ENCODE assay signal across 11 cellular contexts in the genomic region with DNA sequence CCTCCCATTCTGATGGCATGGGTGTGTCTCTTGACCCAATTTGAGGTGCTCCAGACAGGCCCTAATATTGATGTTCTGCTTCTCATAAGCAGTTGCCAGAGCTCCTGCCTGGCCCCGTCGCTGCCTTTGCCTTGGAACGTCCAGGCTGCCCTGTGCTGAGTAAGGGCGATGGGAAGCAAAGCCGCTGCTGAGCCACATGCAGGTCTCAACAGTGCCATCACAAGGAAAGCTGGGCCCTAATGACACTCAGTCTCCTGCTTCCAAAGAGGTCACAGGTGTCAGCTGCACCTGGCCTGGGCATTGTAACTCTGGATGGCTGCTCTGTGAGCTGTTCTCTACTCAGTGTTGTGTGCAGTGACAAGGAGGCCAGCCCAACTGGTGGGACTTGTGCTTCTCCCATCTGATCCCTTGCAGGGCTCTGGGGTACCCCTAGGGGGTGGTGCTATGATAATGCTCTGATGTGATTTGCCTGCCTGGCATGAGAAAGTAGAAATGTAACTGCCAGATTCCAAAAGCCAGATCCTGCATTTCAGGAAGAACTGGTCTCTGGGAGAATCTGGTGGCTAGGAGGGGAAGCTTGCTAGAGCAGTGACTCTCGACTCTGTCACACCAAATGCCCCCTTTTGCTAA. TPM values are rescaled to one million over a fixed set of nuclear protein-coding genes. Genes with fewer than 3 reads are reported as not detected.
DNase-seq lines count a peak whose midpoint lies in the region; ATAC-seq and TF ChIP-seq lines count a peak whose summit lies in the region.
"Had no signal": no experiment of that assay in that cellular context is flagged by ENCODE, and none has a peak within 500 bp of the region (broad histone marks: within the 10 kb centered on the region; RNA-seq: fewer than 3 reads in every experiment).

No MANE protein-coding gene starts in this region.

- CTCF ChIA-PET in GM10248 (lab: Yijun Ruan, JAX): interaction anchor here (1.2 to 2.9 kb wide), 3 partner anchors 10 to 25 kb away, joined by 3 to 7 read pairs (median 3); no protein-coding TSS in a partner anchor

- H3K4me3 ChIP-seq in BE2C (ENCODE audit: low read depth, low read length): no peak overlapping the region
- no peak overlapping the region for H3K4me3 ChIP-seq in iPS DF 6.9 (ENCODE audit: low read length)

- no peaks in the 10 kb centered on the region for H3K4me1 ChIP-seq in BE2C
- H3K4me1 ChIP-seq in iPS DF 6.9 (ENCODE audit: control insufficient read depth, insufficient read depth, low read length): peaks cover 4% of the 10 kb centered on the region

- no peaks in the 10 kb centered on the region for H3K36me3 ChIP-seq in BE2C
- H3K36me3 ChIP-seq in iPS DF 6.9 (ENCODE audit: control insufficient read depth, insufficient read depth, low read length): no peaks in the 10 kb centered on the region

- TF ChIP-seq CTCF in BE2C (IDR thresholded peaks at IDR 0.05; ENCODE audit: low read depth, low read length) (peak; percentile 30), GM10248 (IDR thresholded peaks at IDR 0.05; ENCODE audit: control extremely low read depth, extremely low read depth, low read depth, missing control alignments) (no peak)

- H3K27me3 ChIP-seq in BE2C (no peaks in the 10 kb centered on the region), iPS DF 6.9 (ENCODE audit: control insufficient read depth, insufficient read depth, low read length) (no peaks in the 10 kb centered on the region)

- ATAC-seq in GM18861 (IDR thresholded peaks at IDR 0.05; ENCODE audit: unreplicated experiment) (no peak), HG02763 (IDR thresholded peaks at IDR 0.05; ENCODE audit: unreplicated experiment) (no peak)

- H3K27ac ChIP-seq in iPS DF 6.9 (ENCODE audit: low read length): no peak overlapping the region

- POLR2A ChIA-PET in GM10248 (lab: Yijun Ruan, JAX): no interaction called here

- H3K9me3 ChIP-seq in BE2C: no peaks in the 10 kb centered on the region
- H3K9me3 ChIP-seq in iPS DF 6.9 (ENCODE audit: control insufficient read depth, insufficient read depth, low read length): no peaks in the 10 kb centered on the region

- WGBS in iPS DF 6.9 (ENCODE audit: insufficient coverage, insufficient read length): no CpG with 5 or more reads among the region's 6 CpGs

- peak; percentile 14 for DNase-seq in BE2C
- DNase-seq in ELF-1 (ENCODE audit: low read depth, low spot score): peak; percentile 91
- DNase-seq in SK-N-DZ (ENCODE audit: low spot score): peak; percentile 23
- DNase-seq in iPS DF 6.9 (ENCODE audit: low read depth, low spot score): peak; percentile 27
- no peak for DNase-seq in GM10248 (ENCODE audit: extremely low spot score)
- no peak for DNase-seq in DMS153 (lab: John Stamatoyannopoulos, UW)
- DNase-seq: activated CD4-positive, CD25-positive, alpha-beta regulatory T cell; activated naive CD8-positive, alpha-beta T cell treated with anti-CD3 and anti-CD28 coated beads, Interleukin-2, amount 10 ng/mL, durations not matched to agents 7 days and 5 days; nucleus accumbens had no signal

RNA-seq across cellular contexts. Expression of a gene that starts 8.7 kb away (rescaled TPM):
- 5.4 TPM for polyA plus RNA-seq in BE2C (2012; ENCODE audit: insufficient read depth, insufficient read length, low read depth)
- polyA plus RNA-seq in SK-N-DZ (2014; cell fraction: cytosol; rRNA removed): 13.8 and 18.8 TPM in 2 replicates
- 54.7 and 56.2 TPM in 2 replicates for polyA plus RNA-seq in SK-N-DZ (2014; cell fraction: nucleus; rRNA removed)

Comparison
In these comparisons a context has a peak if more than half of its experiments do, and no peak if none do; other contexts are left out.
1. DNase-seq: peak in BE2C (single experiment), ELF-1 (single experiment), SK-N-DZ (single experiment) and iPS DF 6.9 (single experiment); none in GM10248 (single experiment) and DMS153 (single experiment).